10 cellular contexts compared by ENCODE assay signal in genomic region chr17:73155410-73156165, GRCh38. TPM values are rescaled to one million over a fixed set of nuclear protein-coding genes. Genes with fewer than 3 reads are reported as not detected.
DNase-seq lines count a peak whose midpoint lies in the region; ATAC-seq and TF ChIP-seq lines count a peak whose summit lies in the region.
"Had no signal": no experiment of that assay in that cellular context is flagged by ENCODE, and none has a peak within 500 bp of the region (broad histone marks: within the 10 kb centered on the region; RNA-seq: fewer than 3 reads in every experiment).

No MANE protein-coding gene starts in this region.

- intact Hi-C loops in mammary epithelial cell (cut with micrococcal nuclease) (loop anchor here (1.0 kb wide), 3 partner anchors 169 to 598 kb away; no protein-coding TSS in a partner anchor), breast epithelium (cut with DNase I; ENCODE audit: low total_unique reads) (no loop called here)

- no peak overlapping the region for H3K4me2 ChIP-seq in mammary epithelial cell (ENCODE audit: insufficient read depth, low read depth, low read length)

- TF ChIP-seq CTCF in mammary epithelial cell (conservative IDR thresholded peaks at IDR 0.05 in 1 of 2, IDR thresholded peaks at IDR 0.05 in 1 of 2; ENCODE audit: extremely low read depth in 1 of 2, insufficient read depth in 1 of 2, low read depth in 1 of 2, low read length in 2 of 2), result no peak
- TF ChIP-seq CTCF in breast epithelium (IDR thresholded peaks at IDR 0.05), result no peak

- in situ Hi-C loops in mammary epithelial cell (cut with MboI; ENCODE audit: low sequenced_read_pairs in 2 of 2), result no loop called here

- H3K4me1 ChIP-seq in mammary epithelial cell (ENCODE audit: insufficient read depth, low read length) (no peaks in the 10 kb centered on the region), breast epithelium (no peaks in the 10 kb centered on the region)
- H3K4me1 ChIP-seq: ascending aorta had no signal

- no peak for TF ChIP-seq POLR2A in breast epithelium (IDR thresholded peaks at IDR 0.05)

- H4K20me1 ChIP-seq in mammary epithelial cell (ENCODE audit: insufficient read depth, low read length), result no peaks in the 10 kb centered on the region

- H3K79me2 ChIP-seq in mammary epithelial cell (ENCODE audit: insufficient read depth, low read length), result no peaks in the 10 kb centered on the region

- H3K9me3 ChIP-seq in mammary epithelial cell (replicated peaks; ENCODE audit: insufficient read depth, low read length) (no peaks in the 10 kb centered on the region), breast epithelium (no peaks in the 10 kb centered on the region)
- H3K9me3 ChIP-seq: ascending aorta had no signal

- H2AFZ ChIP-seq in mammary epithelial cell (ENCODE audit: low read depth, low read length), result peak overlapping the region; percentile 57

- H3K36me3 ChIP-seq in mammary epithelial cell (ENCODE audit: insufficient read depth, low read length) (no peaks in the 10 kb centered on the region), breast epithelium (no peaks in the 10 kb centered on the region)
- H3K36me3 ChIP-seq: ascending aorta had no signal

- H3K27ac ChIP-seq in mammary epithelial cell (ENCODE audit: insufficient read depth, low read depth, low read length) (no peak overlapping the region), breast epithelium (no peak overlapping the region), cingulate gyrus (ENCODE audit: low read depth, low read length) (peak overlapping the region; percentile 51)
- H3K27ac ChIP-seq: ascending aorta had no signal

- BruUV-seq in mammary epithelial cell (replicated peaks; lab: Mats Ljungman, UMichigan), result no TSS peak

- ATAC-seq in HG02763 (IDR thresholded peaks at IDR 0.05; ENCODE audit: unreplicated experiment), result no peak

- DNase-seq in mammary epithelial cell (no peak), breast epithelium (ENCODE audit: low spot score in 2 of 2) (no peak), NCI-H1105 (lab: John Stamatoyannopoulos, UW) (peak; percentile 59), LoVo (ENCODE audit: low spot score) (no peak), putamen (ENCODE audit: low spot score) (no peak)
- DNase-seq in stimulated activated CD4-positive, alpha-beta T cell treated with anti-CD3 and anti-CD28 coated beads, Interleukin-4, amount 100 ng/mL, for 24 hours, result no peak

- no peak overlapping the region for H3K9ac ChIP-seq in mammary epithelial cell (ENCODE audit: insufficient read depth, low read length)

- CTCF ChIA-PET in mammary epithelial cell (lab: Charles Lee; ENCODE audit: low non-redundant PET), result interaction anchor here (0.7 kb wide), 1 partner anchor 169 kb away, joined by 4 read pairs; no protein-coding TSS in a partner anchor

- H3K4me3 ChIP-seq in mammary epithelial cell (replicated peaks in 1 of 3; ENCODE audit: insufficient read depth in 1 of 3, low read depth in 2 of 3, low read length in 3 of 3), result no peak overlapping the region
- H3K4me3 ChIP-seq in breast epithelium, result no peak overlapping the region
- H3K4me3 ChIP-seq: ascending aorta had no signal

- dilution Hi-C loops in mammary epithelial cell (cut with HindIII; ENCODE audit: low sequenced_read_pairs), result no loop called here

- H3K27me3 ChIP-seq in mammary epithelial cell (ENCODE audit: insufficient read depth, low read length), result no peaks in the 10 kb centered on the region
- peaks cover 0 to under 1% of the 10 kb centered on the region in 2 donors for H3K27me3 ChIP-seq in breast epithelium
- H3K27me3 ChIP-seq: ascending aorta had no signal

- 52% methylated on average over 9 of the region's 15 CpGs for WGBS in mammary epithelial cell (ENCODE audit: low coverage, missing lambda C conversion rate)

RNA-seq across cellular contexts. Expression of gene SSTR2, which starts 9.2 kb away (rescaled TPM):
- total RNA-seq in mammary epithelial cell (not detected), breast epithelium (1 to 10 TPM in 1 of 3 donors, under 1 TPM in 2; 0.64 to 3.6 (median 0.88) TPM)
- polyA plus RNA-seq in mammary epithelial cell, result not detected
- not detected for polyA minus RNA-seq in mammary epithelial cell
- total RNA-seq: natural killer cell treated with Interleukin-12 subunit alpha and Interleukin-12 subunit beta and Interleukin-15 and Interleukin-18, amount 100 ng/mL, for 72 hours had no signal

RNA-seq across cellular contexts. Expression of gene COG1, which starts 37.3 kb away (rescaled TPM):
- total RNA-seq in mammary epithelial cell (10 to 100 TPM; 23.3 to 35.2 TPM), breast epithelium (10 to 100 TPM; 22.9 to 40.3 (median 36.1) TPM)
- 12.8 TPM for polyA plus RNA-seq in mammary epithelial cell
- 19.9 TPM for polyA minus RNA-seq in mammary epithelial cell
